18 cellular contexts compared by ENCODE assay signal in genomic region chr1:219294251-219294650, GRCh38.
"Had no signal": no experiment of that assay in that cellular context is flagged by ENCODE, and none has a peak within 500 bp of the region (broad histone marks: within the 10 kb centered on the region; RNA-seq: fewer than 3 reads in every experiment).

No MANE protein-coding gene starts in this region.

- H3K4me3 ChIP-seq: colonic mucosa, esophagus squamous epithelium, gastroesophageal sphincter, neural progenitor cell, pancreas, smooth muscle cell, tibial artery, upper lobe of left lung, vagina had no signal

- DNase-seq: colonic mucosa; dermis blood vessel endothelial cell; esophagus squamous epithelium; glutamatergic neuron; kidney; left colon; naive thymus-derived CD8-positive, alpha-beta T cell; nucleus accumbens; pancreas; right cardiac atrium; stimulated activated CD4-positive, alpha-beta T cell treated with anti-CD3 and anti-CD28 coated beads, Interleukin-4, amount 100 ng/mL, for 24 hours; tibial artery; upper lobe of left lung had no signal

- H3K36me3 ChIP-seq: colonic mucosa, esophagus squamous epithelium, neural progenitor cell, pancreas, tibial artery, upper lobe of left lung, vagina had no signal

- H3K4me1 ChIP-seq: colonic mucosa, esophagus squamous epithelium, neural progenitor cell, upper lobe of left lung had no signal

- H3K9me3 ChIP-seq: colonic mucosa, esophagus squamous epithelium, gastroesophageal sphincter, pancreas, tibial artery, upper lobe of left lung, vagina had no signal

- ATAC-seq: gastroesophageal sphincter; left colon; naive thymus-derived CD8-positive, alpha-beta T cell; pancreas; right cardiac atrium; stimulated activated memory B cell treated with anti-CD40 and anti-IgM and Interleukin-4, amounts not matched to agents 10 μg/mL and 1 μg/mL and 100 μg/mL, for 72 hours had no signal

- H3K27ac ChIP-seq: colonic mucosa, neural progenitor cell, pancreas, tibial artery, upper lobe of left lung, vagina had no signal

- H3K27me3 ChIP-seq: colonic mucosa, esophagus squamous epithelium, gastroesophageal sphincter, neural progenitor cell, pancreas, tibial artery, upper lobe of left lung, vagina had no signal
